8 cellular contexts compared by ENCODE assay signal in genomic region chr5:139404484-139404840, GRCh38. TPM values are rescaled to one million over a fixed set of nuclear protein-coding genes. Genes with fewer than 3 reads are reported as not detected.
DNase-seq lines count a peak whose midpoint lies in the region; ATAC-seq, FAIRE-seq and TF ChIP-seq lines count a peak whose summit lies in the region.

No MANE protein-coding gene starts in this region.

- H3K27me3 ChIP-seq in SJCRH30: no peaks in the 10 kb centered on the region
- H3K27me3 ChIP-seq in fibroblast of lung (ENCODE audit: control insufficient read depth, insufficient read depth, low read length): no peaks in the 10 kb centered on the region
- no peaks in the 10 kb centered on the region for H3K27me3 ChIP-seq in sigmoid colon

- H3K4me3 ChIP-seq in GM12875 (ENCODE audit: low read depth, low read length) (peak overlapping the region; percentile 64), SJCRH30 (peak overlapping the region; percentile 59), fibroblast of lung (replicated peaks in 1 of 4; ENCODE audit: control extremely low read depth in 1 of 4, insufficient read depth in 1 of 4, low read depth in 3 of 4, low read length in 4 of 4) (peak overlapping the region; percentile 20 to 56 (median 33)), sigmoid colon (peak overlapping the region; percentile 37 to 55 (median 52))

- no peaks in the 10 kb centered on the region for H4K20me1 ChIP-seq in fibroblast of lung (ENCODE audit: control insufficient read depth, extremely low read depth, insufficient read depth, low read length)

- H3K36me3 ChIP-seq in SJCRH30 (no peaks in the 10 kb centered on the region), fibroblast of lung (ENCODE audit: control insufficient read depth, insufficient read depth, low read length) (no peaks in the 10 kb centered on the region), sigmoid colon (no peaks in the 10 kb centered on the region)

- intact Hi-C loops in sigmoid colon (cut with DNase I): loop anchor here (5.0 kb wide), 1 partner anchor 62 kb away; the partner anchor contains the start of gene PAIP2

- H3K9me3 ChIP-seq in SJCRH30 (replicated peaks): no peaks in the 10 kb centered on the region
- no peaks in the 10 kb centered on the region for H3K9me3 ChIP-seq in fibroblast of lung (ENCODE audit: control insufficient read depth, insufficient read depth, low read depth, low read length)
- H3K9me3 ChIP-seq in sigmoid colon: no peaks in the 10 kb centered on the region

- peak overlapping the region; percentile 98 for H2AFZ ChIP-seq in fibroblast of lung (ENCODE audit: low read length)

- H3K27ac ChIP-seq in SJCRH30 (peak overlapping the region; percentile 60), fibroblast of lung (ENCODE audit: insufficient read depth, low read length) (peak overlapping the region; percentile 98), sigmoid colon (peak overlapping the region; percentile 86 to 93 (median 90))

- no peak for ATAC-seq in activated CD4-positive, CD25-positive, alpha-beta regulatory T cell treated with anti-CD3 and anti-CD28 coated beads, Interleukin-2, amount 50 U/mL, for 24 hours

- H3K4me1 ChIP-seq in SJCRH30 (no peaks in the 10 kb centered on the region), fibroblast of lung (ENCODE audit: control insufficient read depth, extremely low read depth, insufficient read depth, low read length) (peaks cover 6% of the 10 kb centered on the region), sigmoid colon (peaks cover 0 to 18% (median 13%) of the 10 kb centered on the region in 4 donors)

- H3K79me2 ChIP-seq in fibroblast of lung (ENCODE audit: control insufficient read depth, insufficient read depth, low read length): no peaks in the 10 kb centered on the region

- TF ChIP-seq POLR2A in sigmoid colon (IDR thresholded peaks at IDR 0.05): no peak
- no peak for TF ChIP-seq POLR2A in GM12892 (IDR thresholded peaks at IDR 0.05; ENCODE audit: low read depth, low read length)

- 42 to 65% methylated on average over 5 of the region's 5 CpGs for WGBS in sigmoid colon, 2 donors

- peak overlapping the region; percentile 66 for H3K9ac ChIP-seq in fibroblast of lung (ENCODE audit: insufficient read depth, low read length)

- no peak for TF ChIP-seq EP300 in sigmoid colon (IDR thresholded peaks at IDR 0.05)

- peak overlapping the region; percentile 82 for H3K4me2 ChIP-seq in fibroblast of lung (ENCODE audit: extremely low read depth, insufficient read depth, low read length)

- no peak for FAIRE-seq in GM12892 (lab: Jason Lieb, UNC)

- TF ChIP-seq CTCF in GM12875 (IDR thresholded peaks at IDR 0.05; ENCODE audit: borderline replicate concordance, insufficient read depth, low read depth, low read length): no peak
- no peak for TF ChIP-seq CTCF in fibroblast of lung (conservative IDR thresholded peaks at IDR 0.05 in 1 of 2, IDR thresholded peaks at IDR 0.05 in 1 of 2; ENCODE audit: low read depth in 1 of 2, low read length in 2 of 2)
- no peak for TF ChIP-seq CTCF in sigmoid colon (IDR thresholded peaks at IDR 0.05)

- no peak for DNase-seq in SJCRH30
- no peak for DNase-seq in fibroblast of lung (ENCODE audit: low read depth in 2 of 2)
- DNase-seq in sigmoid colon: no peak
- DNase-seq in NCI-H1105 treated with DMSO at 0.1 percent for 48 hours (lab: John Stamatoyannopoulos, UW): no peak
- no peak for DNase-seq in GM12892 (ENCODE audit: insufficient read length)
- no peak for DNase-seq in central memory CD4-positive, alpha-beta T cell

RNA-seq across cellular contexts. Expression of gene SPATA24, which starts 0.6 kb away (rescaled TPM):
- total RNA-seq in SJCRH30 (2014; rRNA removed; shearing (Covaris generic)): 8.2 and 8.8 TPM in 2 replicates
- total RNA-seq in fibroblast of lung: 6.4 and 7.4 TPM in 2 replicates
- 5.3 and 5.6 TPM in 2 replicates for polyA plus RNA-seq in fibroblast of lung
- 6.0 and 6.5 TPM in 2 replicates for polyA plus RNA-seq in fibroblast of lung (2012)
- 0.48 TPM in 1 of 2 replicates, not detected in the other for polyA minus RNA-seq in fibroblast of lung (ENCODE audit: low replicate concordance)
- total RNA-seq in sigmoid colon: 1 to 10 TPM; 1.4 to 7.9 (median 2.0) TPM
- polyA plus RNA-seq in sigmoid colon: 1 to 10 TPM; 7.3 to 9.0 (median 7.9) TPM
- polyA plus RNA-seq in GM12892 (2012; ENCODE audit: missing spikeins): 11.5 TPM

RNA-seq across cellular contexts. Expression of gene PROB1, which starts 9.6 kb away (rescaled TPM):
- total RNA-seq in SJCRH30 (2014; rRNA removed; shearing (Covaris generic)): 0.38 and 0.59 TPM in 2 replicates
- 0.77 and 1.5 TPM in 2 replicates for total RNA-seq in fibroblast of lung
- polyA plus RNA-seq in fibroblast of lung: 0.34 and 0.43 TPM in 2 replicates
- polyA plus RNA-seq in fibroblast of lung (2012): 1.2 and 1.7 TPM in 2 replicates
- 0.16 and 1.4 TPM in 2 replicates for polyA minus RNA-seq in fibroblast of lung (ENCODE audit: low replicate concordance)
- under 1 TPM; 0.16 to 0.55 (median 0.31) TPM for total RNA-seq in sigmoid colon
- 1 to 10 TPM in 1 of 3 donors, under 1 TPM in 2; under 0.01 to 1.8 (median 0.69) TPM for polyA plus RNA-seq in sigmoid colon
- 1.7 TPM for polyA plus RNA-seq in GM12892 (2012; ENCODE audit: missing spikeins)

RNA-seq across cellular contexts. Expression of gene MZB1, which starts 14.7 kb away (rescaled TPM):
- 0.24 TPM in 1 of 2 replicates, not detected in the other for total RNA-seq in SJCRH30 (2014; rRNA removed; shearing (Covaris generic))
- total RNA-seq in fibroblast of lung (0.17 TPM in 1 of 2 replicates, not detected in the other), sigmoid colon (1 to 10 TPM in 1 of 4 donors, not detected in 3; 2.2 TPM)
- polyA plus RNA-seq in fibroblast of lung (not detected in 2 replicates), sigmoid colon (10 to 100 TPM in 1 of 3 donors, 1 to 10 TPM in 2; 2.4 to 29.2 (median 3.9) TPM)
- not detected in 2 replicates for polyA plus RNA-seq in fibroblast of lung (2012)
- not detected in 2 replicates for polyA minus RNA-seq in fibroblast of lung (ENCODE audit: low replicate concordance)
- polyA plus RNA-seq in GM12892 (2012; ENCODE audit: missing spikeins): 156 TPM

RNA-seq across cellular contexts. Expression of gene SLC23A1, which starts 21.4 kb away (rescaled TPM):
- not detected in 2 replicates for total RNA-seq in SJCRH30 (2014; rRNA removed; shearing (Covaris generic))
- total RNA-seq in fibroblast of lung: not detected in 2 replicates
- not detected in 2 replicates for polyA plus RNA-seq in fibroblast of lung
- 0.05 TPM in 1 of 2 replicates, not detected in the other for polyA plus RNA-seq in fibroblast of lung (2012)
- polyA minus RNA-seq in fibroblast of lung (ENCODE audit: low replicate concordance): not detected in 2 replicates
- total RNA-seq in sigmoid colon: not detected
- polyA plus RNA-seq in sigmoid colon: 1 to 10 TPM in 2 of 3 donors, under 1 TPM in 1; 0.60 to 2.1 (median 1.7) TPM
- 3.0 TPM for polyA plus RNA-seq in GM12892 (2012; ENCODE audit: missing spikeins)

RNA-seq across cellular contexts. Expression of gene DNAJC18, which starts 34.9 kb away (rescaled TPM):
- 19.7 and 19.8 TPM in 2 replicates for total RNA-seq in SJCRH30 (2014; rRNA removed; shearing (Covaris generic))
- 12.6 and 13.6 TPM in 2 replicates for total RNA-seq in fibroblast of lung
- 9.4 and 14.6 TPM in 2 replicates for polyA plus RNA-seq in fibroblast of lung
- 11.3 and 15.7 TPM in 2 replicates for polyA plus RNA-seq in fibroblast of lung (2012)
- polyA minus RNA-seq in fibroblast of lung (ENCODE audit: low replicate concordance): 3.3 and 4.9 TPM in 2 replicates
- total RNA-seq in sigmoid colon: 10 to 100 TPM in 2 of 4 donors, 1 to 10 TPM in 2; 6.8 to 12.5 (median 10.0) TPM
- 1 to 10 TPM; 1.2 to 2.8 (median 1.8) TPM for polyA plus RNA-seq in sigmoid colon
- polyA plus RNA-seq in GM12892 (2012; ENCODE audit: missing spikeins): 14.0 TPM
